ENCODE assay signal across 16 cellular contexts in the genomic region with DNA sequence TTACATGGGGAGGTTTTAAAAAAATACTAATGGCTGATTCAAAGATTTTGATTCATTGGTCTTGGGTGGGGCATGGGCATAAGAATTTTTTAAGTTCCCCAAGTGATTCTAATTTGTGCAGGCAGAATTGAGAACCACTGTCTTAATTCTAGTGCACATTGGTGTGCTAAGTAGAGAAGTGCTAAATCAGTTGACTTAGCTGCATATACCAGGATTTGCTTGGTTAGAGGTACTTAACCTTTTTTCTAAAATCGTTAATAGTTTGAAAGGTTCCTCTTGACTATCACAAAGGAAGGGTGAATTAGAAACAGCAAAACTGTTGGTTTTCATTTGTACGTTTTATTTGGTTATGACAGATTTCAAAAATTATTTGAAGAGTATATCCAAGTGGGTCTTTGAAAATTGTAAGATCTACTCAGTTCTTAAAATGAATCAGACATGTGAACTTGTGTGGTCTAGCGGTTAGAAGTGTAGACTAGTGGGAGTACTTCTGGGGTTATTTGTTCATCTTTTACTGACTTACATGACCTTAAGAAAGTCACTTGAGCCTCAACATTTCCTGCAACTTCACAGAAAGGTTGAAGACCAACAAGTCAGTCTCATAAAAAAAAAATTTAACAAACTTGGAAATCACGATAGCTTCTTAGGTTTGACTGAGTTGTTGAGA.
DNase-seq lines count a peak whose midpoint lies in the region; ATAC-seq lines count a peak whose summit lies in the region.
"Had no signal": no experiment of that assay in that cellular context is flagged by ENCODE, and none has a peak within 500 bp of the region (broad histone marks: within the 10 kb centered on the region; RNA-seq: fewer than 3 reads in every experiment).

No MANE protein-coding gene starts in this region.

- no peaks in the 10 kb centered on the region for H3K27me3 ChIP-seq in HAP-1 (ENCODE audit: low read depth)
- no peaks in the 10 kb centered on the region for H3K27me3 ChIP-seq in H7 (ENCODE audit: control insufficient read depth, insufficient read depth, low read length)
- H3K27me3 ChIP-seq: right lobe of liver, transverse colon had no signal

- H3K27me3 Mint-ChIP-seq in activated naive CD8-positive, alpha-beta T cell treated with anti-CD3 and anti-CD28 coated beads, Interleukin-2, amount 10 ng/mL, durations not matched to agents 7 days and 5 days, result no peaks in the 10 kb centered on the region

- H3K9me3 Mint-ChIP-seq in activated naive CD8-positive, alpha-beta T cell treated with anti-CD3 and anti-CD28 coated beads, Interleukin-2, amount 10 ng/mL, durations not matched to agents 7 days and 5 days, result no peaks in the 10 kb centered on the region
- H3K9me3 Mint-ChIP-seq: mesothelial cell of epicardium had no signal

- H3K36me3 Mint-ChIP-seq in activated naive CD8-positive, alpha-beta T cell treated with anti-CD3 and anti-CD28 coated beads, Interleukin-2, amount 10 ng/mL, durations not matched to agents 7 days and 5 days, result peaks cover 38% of the 10 kb centered on the region

- POLR2A ChIA-PET in activated naive CD8-positive, alpha-beta T cell treated with anti-CD3 and anti-CD28 coated beads, Interleukin-2, amount 10 ng/mL, durations not matched to agents 7 days and 5 days (lab: Charles Lee), result interaction anchor here (0.9 to 2.2 kb wide), 5 partner anchors 43 to 120 kb away, joined by 3 to 12 read pairs (median 4); a partner anchor contains a TSS

- peak; percentile 4 for DNase-seq in stimulated activated CD4-positive, alpha-beta T cell treated with anti-CD3 and anti-CD28 coated beads, Interleukin-4, amount 100 ng/mL, for 24 hours
- no peak for DNase-seq in stimulated activated CD4-positive, alpha-beta T cell treated with anti-CD3 and anti-CD28 coated beads, Interleukin-2, amount 100 ng/mL, for 24 hours
- no peak for DNase-seq in activated naive CD8-positive, alpha-beta T cell treated with anti-CD3 and anti-CD28 coated beads, Interleukin-2, amount 10 ng/mL, durations not matched to agents 7 days and 5 days
- DNase-seq in HAP-1 (ENCODE audit: low spot score in 2 of 2) (no peak), H7 (no peak), COR-L47 (lab: John Stamatoyannopoulos, UW) (no peak), amygdala (lab: John Stamatoyannopoulos, UW) (no peak)
- DNase-seq: GDM1, kidney glomerular epithelial cell, NCI-H187 treated with DMSO at 0.1 percent for 48 hours, NCI-H526, nucleus accumbens, right lobe of liver, transverse colon had no signal

- peak; percentile 57 for ATAC-seq in HG03280 (IDR thresholded peaks at IDR 0.05; ENCODE audit: unreplicated experiment)
- ATAC-seq in activated naive CD8-positive, alpha-beta T cell treated with anti-CD3 and anti-CD28 coated beads, Interleukin-2, amount 10 ng/mL, durations not matched to agents 7 days and 5 days (ENCODE audit: low read depth), result peak; percentile 75
- ATAC-seq: right lobe of liver had no signal

- H3K4me3 ChIP-seq in HAP-1 (no peak overlapping the region), H7 (ENCODE audit: insufficient read depth, low read depth, low read length) (no peak overlapping the region)
- H3K4me3 ChIP-seq: right lobe of liver, transverse colon had no signal

- H3K36me3 ChIP-seq in HAP-1 (replicated peaks) (no peaks in the 10 kb centered on the region), H7 (replicated peaks; ENCODE audit: control insufficient read depth, insufficient read depth, low read length) (no peaks in the 10 kb centered on the region)
- H3K36me3 ChIP-seq: right lobe of liver had no signal

- H3K4me1 Mint-ChIP-seq in activated naive CD8-positive, alpha-beta T cell treated with anti-CD3 and anti-CD28 coated beads, Interleukin-2, amount 10 ng/mL, durations not matched to agents 7 days and 5 days, result peaks cover 48% of the 10 kb centered on the region

- H3K9me3 ChIP-seq in HAP-1, result no peaks in the 10 kb centered on the region
- H3K9me3 ChIP-seq: right lobe of liver, transverse colon had no signal

- H3K27ac Mint-ChIP-seq in activated naive CD8-positive, alpha-beta T cell treated with anti-CD3 and anti-CD28 coated beads, Interleukin-2, amount 10 ng/mL, durations not matched to agents 7 days and 5 days, result peak overlapping the region; percentile 72
- H3K27ac Mint-ChIP-seq: mesothelial cell of epicardium had no signal

- peak overlapping the region; percentile 48 for H3K4me3 Mint-ChIP-seq in activated naive CD8-positive, alpha-beta T cell treated with anti-CD3 and anti-CD28 coated beads, Interleukin-2, amount 10 ng/mL, durations not matched to agents 7 days and 5 days
- H3K4me3 Mint-ChIP-seq: mesothelial cell of epicardium had no signal

- in situ Hi-C loops in HAP-1 (cut with MboI; ENCODE audit: low sequenced_read_pairs), result no loop called here

- no peaks in the 10 kb centered on the region for H3K4me1 ChIP-seq in HAP-1
- H3K4me1 ChIP-seq: right lobe of liver, transverse colon had no signal
